In the genomic region with DNA sequence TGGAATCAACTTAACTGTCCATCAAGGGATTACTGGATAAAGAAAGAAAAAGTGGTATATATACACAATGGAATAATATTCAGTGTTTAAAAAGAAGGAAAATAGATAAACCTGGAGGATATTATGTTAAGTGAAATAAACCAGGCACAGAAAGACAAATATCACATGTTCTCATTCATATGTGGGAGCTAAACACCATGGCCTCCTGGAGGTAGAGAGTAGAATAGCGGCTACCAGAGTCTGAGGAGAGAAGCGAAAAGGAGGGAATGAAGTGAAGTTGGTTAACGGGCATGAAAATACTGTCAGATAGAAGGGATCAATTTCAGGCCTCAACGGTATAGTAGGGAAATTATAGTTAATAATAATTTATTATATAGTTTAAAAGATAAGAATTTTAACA, we compare ENCODE assay signal across 10 cellular contexts.
DNase-seq lines count a peak whose midpoint lies in the region; ATAC-seq and TF ChIP-seq lines count a peak whose summit lies in the region.
"Had no signal": no experiment of that assay in that cellular context is flagged by ENCODE, and none has a peak within 500 bp of the region (broad histone marks: within the 10 kb centered on the region; RNA-seq: fewer than 3 reads in every experiment).

No MANE protein-coding gene starts in this region.

- H3K36me3 Mint-ChIP-seq in osteocyte (ENCODE audit: unreplicated experiment): no peaks in the 10 kb centered on the region
- H3K36me3 Mint-ChIP-seq: brain had no signal

- H3K4me3 Mint-ChIP-seq in osteocyte (ENCODE audit: unreplicated experiment): no peak overlapping the region
- H3K4me3 Mint-ChIP-seq: brain had no signal

- peaks cover 3% of the 10 kb centered on the region for H3K27me3 Mint-ChIP-seq in osteocyte (ENCODE audit: unreplicated experiment)

- no peaks in the 10 kb centered on the region for H3K27me3 ChIP-seq in RWPE2 (ENCODE audit: insufficient read depth, poor library complexity, severe bottlenecking)

- no peaks in the 10 kb centered on the region for H3K4me1 ChIP-seq in RWPE2 (ENCODE audit: insufficient read depth, poor library complexity, severe bottlenecking)

- H3K9me3 ChIP-seq in RWPE2 (ENCODE audit: severe bottlenecking): no peaks in the 10 kb centered on the region

- H3K27ac Mint-ChIP-seq in osteocyte (ENCODE audit: unreplicated experiment): no peak overlapping the region
- H3K27ac Mint-ChIP-seq: brain had no signal

- H3K4me3 ChIP-seq in RWPE2 (ENCODE audit: severe bottlenecking): no peak overlapping the region

- ATAC-seq in HG02970 (IDR thresholded peaks at IDR 0.05; ENCODE audit: low FRiP score, unreplicated experiment) (peak; percentile 78), RWPE2 (ENCODE audit: low read depth) (no peak), GM21515 (IDR thresholded peaks at IDR 0.05; ENCODE audit: unreplicated experiment) (no peak)

- peak; percentile 10 for DNase-seq in NCI-H1694 treated with DMSO at 0.1 percent for 48 hours (lab: John Stamatoyannopoulos, UW)
- DNase-seq in NCI-H1694 (lab: John Stamatoyannopoulos, UW): no peak
- no peak for DNase-seq in RWPE2 (ENCODE audit: low spot score)
- DNase-seq in osteocyte (ENCODE audit: extremely low spot score, unreplicated experiment): no peak
- DNase-seq in UCSD-AML1 (lab: John Stamatoyannopoulos, UW; ENCODE audit: unreplicated experiment): no peak
- no peak for DNase-seq in activated CD4-positive, alpha-beta T cell treated with anti-CD3 and anti-CD28 coated beads for 4 hours
- DNase-seq: NCI-H2107 had no signal

- H3K27ac ChIP-seq in RWPE2 (ENCODE audit: poor library complexity, severe bottlenecking): no peak overlapping the region

- H3K4me1 Mint-ChIP-seq in osteocyte (ENCODE audit: unreplicated experiment): no peaks in the 10 kb centered on the region
- H3K4me1 Mint-ChIP-seq: brain had no signal

- no peaks in the 10 kb centered on the region for H3K9me3 Mint-ChIP-seq in osteocyte (ENCODE audit: unreplicated experiment)

- TF ChIP-seq CTCF in RWPE2 (IDR thresholded peaks at IDR 0.05; ENCODE audit: poor library complexity, severe bottlenecking): peak; percentile 30
- TF ChIP-seq CTCF in osteocyte (IDR thresholded peaks at IDR 0.05): peak; percentile 23

- no peaks in the 10 kb centered on the region for H3K36me3 ChIP-seq in RWPE2 (ENCODE audit: low read depth)
